30 cellular contexts compared by ENCODE assay signal in the genomic region with DNA sequence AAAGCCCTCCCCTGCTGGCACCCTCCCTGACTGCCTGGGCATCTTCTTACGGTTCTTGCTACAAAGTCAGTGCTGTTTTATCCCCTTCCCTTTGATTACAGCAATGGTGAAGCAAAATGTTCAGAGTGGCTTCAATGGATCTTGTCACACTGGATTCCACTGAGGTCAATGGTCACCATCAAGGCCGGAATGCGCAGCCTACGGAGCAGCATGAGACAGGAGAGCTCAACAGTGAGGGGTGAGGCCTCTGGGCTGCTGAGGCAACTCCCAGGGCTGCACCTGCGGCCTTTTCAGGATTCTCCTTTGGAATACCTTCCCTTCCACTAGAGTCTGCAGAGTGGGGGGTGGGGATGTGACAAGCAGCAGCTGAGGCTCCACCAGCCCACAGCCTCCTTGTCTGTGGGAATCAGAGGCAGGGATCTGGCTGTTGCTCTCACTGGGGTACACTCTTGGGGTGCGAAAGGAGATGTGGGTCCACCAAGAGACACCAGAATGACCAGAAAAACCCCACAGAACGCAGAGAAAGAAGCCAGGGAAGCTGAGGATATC. TPM values are rescaled to one million over a fixed set of nuclear protein-coding genes. Genes with fewer than 3 reads are reported as not detected.
DNase-seq lines count a peak whose midpoint lies in the region; ATAC-seq, FAIRE-seq and TF ChIP-seq lines count a peak whose summit lies in the region.
"Had no signal": no experiment of that assay in that cellular context is flagged by ENCODE, and none has a peak within 500 bp of the region (broad histone marks: within the 10 kb centered on the region; RNA-seq: fewer than 3 reads in every experiment).

No MANE protein-coding gene starts in this region.

- H3K4me2 ChIP-seq in KMS-11 (peak overlapping the region; percentile 76), neural progenitor cell (no peak overlapping the region)
- H3K4me2 ChIP-seq: A549 had no signal

- peak overlapping the region; percentile 32 for H3K27ac Mint-ChIP-seq in central memory CD8-positive, alpha-beta T cell (ENCODE audit: low read depth)
- H3K27ac Mint-ChIP-seq in neural progenitor cell: peak overlapping the region; percentile 83

- no peak for DNase-seq in central memory CD8-positive, alpha-beta T cell (ENCODE audit: low spot score in 2 of 2)
- no peak for DNase-seq in neural progenitor cell (ENCODE audit: low spot score)
- no peak for DNase-seq in mesenteric fat pad (ENCODE audit: low spot score)
- DNase-seq in NCI-H146 treated with DMSO at 0.1 percent for 48 hours (lab: John Stamatoyannopoulos, UW; ENCODE audit: unreplicated experiment): no peak
- DNase-seq in activated naive CD4-positive, alpha-beta T cell treated with anti-CD3 and anti-CD28 coated beads, Interleukin-2, amount 50 U/mL, for 16 hours: no peak
- no peak for DNase-seq in D721Med (ENCODE audit: insufficient read length, low spot score)
- DNase-seq: AML-193; CD4-positive, alpha-beta T cell; COR-L47; DMS 273 treated with DMSO at 0.1 percent for 48 hours; DMS79 treated with DMSO at 0.1 percent for 48 hours; GF-D8; HCEC 1CT; KBM-7; NCI-H1048; NCI-H1417; NCI-H187; NCI-H345; NCI-H510A treated with DMSO at 0.1 percent for 48 hours; NCI-H748 treated with DMSO at 0.1 percent for 48 hours; SIG-M5 had no signal

- H2AFZ ChIP-seq in KMS-11 (ENCODE audit: low read depth): peak overlapping the region; percentile 65; the same call in 1 of the 2 replicates
- no peak overlapping the region for H2AFZ ChIP-seq in neural progenitor cell (replicated peaks)

- ATAC-seq in central memory CD8-positive, alpha-beta T cell (replicated peaks; ENCODE audit: extremely low read depth, poor library complexity, severe bottlenecking): no peak
- ATAC-seq: A549 had no signal

- H3K79me2 ChIP-seq in KMS-11 (ENCODE audit: insufficient read depth, low read depth) (no peaks in the 10 kb centered on the region; the same call in 1 of the 2 replicates), neural progenitor cell (ENCODE audit: low read depth) (no peaks in the 10 kb centered on the region)

- peaks cover 3% of the 10 kb centered on the region for H3F3A ChIP-seq in neural progenitor cell (ENCODE audit: low read depth)

- H3K4me1 ChIP-seq in HEK293 (ENCODE audit: control insufficient read depth, insufficient read depth, low read length): no peaks in the 10 kb centered on the region
- H3K4me1 ChIP-seq in KMS-11 (ENCODE audit: low read depth, poor library complexity, severe bottlenecking): peaks cover 83% of the 10 kb centered on the region
- H3K4me1 ChIP-seq in neural progenitor cell: no peaks in the 10 kb centered on the region
- H3K4me1 ChIP-seq: A549 had no signal

- CTCF ChIA-PET in HEK293 (lab: Yijun Ruan, JAX): no interaction called here

- no peaks in the 10 kb centered on the region for H3K27me3 Mint-ChIP-seq in central memory CD8-positive, alpha-beta T cell
- H3K27me3 Mint-ChIP-seq in neural progenitor cell (ENCODE audit: insufficient read depth, low read depth): peaks cover 2% of the 10 kb centered on the region
- H3K27me3 Mint-ChIP-seq: CD4-positive, alpha-beta T cell had no signal

- no peak overlapping the region for H3K4me3 Mint-ChIP-seq in central memory CD8-positive, alpha-beta T cell
- H3K4me3 Mint-ChIP-seq in neural progenitor cell: no peak overlapping the region

- H3K4me3 ChIP-seq in HEK293 (ENCODE audit: low read depth, low read length) (no peak overlapping the region), KMS-11 (IDR thresholded peaks at IDR 0.05; ENCODE audit: insufficient read depth, low read depth, low read length) (no peak overlapping the region), neural progenitor cell (no peak overlapping the region)
- H3K4me3 ChIP-seq: A549; BLaER1 treated with 17β-estradiol and CSF1 and Interleukin-3, amounts not matched to agents 10 nM and 100 nM; SK-N-MC had no signal

- H3K9me3 Mint-ChIP-seq in central memory CD8-positive, alpha-beta T cell: no peaks in the 10 kb centered on the region
- no peaks in the 10 kb centered on the region for H3K9me3 Mint-ChIP-seq in neural progenitor cell
- H3K9me3 Mint-ChIP-seq: CD4-positive, alpha-beta T cell had no signal

- H3K36me3 ChIP-seq in HEK293 (ENCODE audit: control insufficient read depth in 2 of 2, insufficient read depth in 1 of 2, low read length in 2 of 2) (peaks cover 0 to 87% of the 10 kb centered on the region in 2 experiments; a peak in 2 of 3 replicates), KMS-11 (ENCODE audit: insufficient read depth) (no peaks in the 10 kb centered on the region; the same call in 1 of the 2 replicates), neural progenitor cell (peaks cover 5% of the 10 kb centered on the region)

- H3K27ac ChIP-seq in HEK293 (ENCODE audit: extremely low read depth, low read depth, low read length) (no peak overlapping the region), KMS-11 (peak overlapping the region; percentile 86), neural progenitor cell (no peak overlapping the region)
- H3K27ac ChIP-seq: A549; BLaER1 treated with 17β-estradiol and CSF1 and Interleukin-3, amounts not matched to agents 10 nM and 100 nM; HL-60; SK-N-MC had no signal

- POLR2A ChIA-PET in HEK293 (lab: Yijun Ruan, JAX): no interaction called here

- H3K9ac ChIP-seq in KMS-11: peak overlapping the region; percentile 57; the same call in 1 of the 2 replicates
- H3K9ac ChIP-seq in neural progenitor cell: no peak overlapping the region
- H3K9ac ChIP-seq: BLaER1 treated with 17β-estradiol and CSF1 and Interleukin-3, amounts not matched to agents 10 nM and 100 nM had no signal

- FAIRE-seq in D721Med (lab: Jason Lieb, UNC): no peak
- FAIRE-seq: A549, GM12891, H1, RCC 7860 had no signal

- H3K27me3 ChIP-seq in KMS-11 (ENCODE audit: insufficient read depth, low read depth) (no peaks in the 10 kb centered on the region), neural progenitor cell (no peaks in the 10 kb centered on the region)
- H3K27me3 ChIP-seq: BLaER1 treated with 17β-estradiol and CSF1 and Interleukin-3, amounts not matched to agents 10 nM and 100 nM had no signal

- TF ChIP-seq CTCF in HEK293 (tag by site-specific recombination; IDR thresholded peaks at IDR 0.05) (no peak), KMS-11 (conservative IDR thresholded peaks at IDR 0.05; ENCODE audit: low read depth, low read length) (no peak), neural progenitor cell (IDR thresholded peaks at IDR 0.05) (no peak), D721Med (IDR thresholded peaks at IDR 0.05; ENCODE audit: insufficient read depth, missing control alignments) (no peak)

- H3K36me3 Mint-ChIP-seq in central memory CD8-positive, alpha-beta T cell (ENCODE audit: insufficient read depth): peaks cover 33% of the 10 kb centered on the region
- peaks cover 41% of the 10 kb centered on the region for H3K36me3 Mint-ChIP-seq in neural progenitor cell

- H4K20me1 ChIP-seq in KMS-11 (ENCODE audit: insufficient read depth) (no peaks in the 10 kb centered on the region), neural progenitor cell (ENCODE audit: low read depth) (no peaks in the 10 kb centered on the region)

- H3K9me3 ChIP-seq in HEK293 (ENCODE audit: control insufficient read depth, insufficient read depth, low read depth, low read length): no peaks in the 10 kb centered on the region
- no peaks in the 10 kb centered on the region for H3K9me3 ChIP-seq in neural progenitor cell (ENCODE audit: low read depth)
- H3K9me3 ChIP-seq: A549; BLaER1 treated with 17β-estradiol and CSF1 and Interleukin-3, amounts not matched to agents 10 nM and 100 nM had no signal

- peaks cover 29% of the 10 kb centered on the region for H3K4me1 Mint-ChIP-seq in central memory CD8-positive, alpha-beta T cell
- H3K4me1 Mint-ChIP-seq in neural progenitor cell: peaks cover 9% of the 10 kb centered on the region

TF ChIP-seq in HEK293, 187 proteins besides CTCF, POLR2A, EP300 and RAD21:
- no peak for TF ChIP-seq ZBTB17 (tag by site-specific recombination; IDR thresholded peaks at IDR 0.05)
- TF ChIP-seq ZNF302 (tag by site-specific recombination; IDR thresholded peaks at IDR 0.05; ENCODE audit: low read depth): no peak
- 0 out of 2 replicates have a peak, but pooled peaks have one; percentile 19 for TF ChIP-seq ZNF341 (tag by site-specific recombination; IDR thresholded peaks at IDR 0.05; ENCODE audit: low read depth)
- TF ChIP-seq ZNF112 (tag by site-specific recombination; IDR thresholded peaks at IDR 0.05): no peak
- TF ChIP-seq ZFP37 (tag by site-specific recombination; IDR thresholded peaks at IDR 0.05): no peak
- TF ChIP-seq ZNF239 (tag by site-specific recombination; IDR thresholded peaks at IDR 0.05): no peak
- TF ChIP-seq ZNF843 (tag by site-specific recombination; IDR thresholded peaks at IDR 0.05): no peak
- TF ChIP-seq ZNF211 (tag by site-specific recombination; IDR thresholded peaks at IDR 0.05; ENCODE audit: low read depth): no peak
TF ChIP-seq in HEK293: peak in this region for 1.

RNA-seq across cellular contexts. Expression of a gene that starts 40.4 kb away (rescaled TPM):
- 3.5 and 9.0 TPM in 2 replicates for total RNA-seq in neural progenitor cell (ENCODE audit: low replicate concordance)
- total RNA-seq in mesenteric fat pad: not detected
